ENCODE assay signal across 2 cellular contexts in the genomic region with DNA sequence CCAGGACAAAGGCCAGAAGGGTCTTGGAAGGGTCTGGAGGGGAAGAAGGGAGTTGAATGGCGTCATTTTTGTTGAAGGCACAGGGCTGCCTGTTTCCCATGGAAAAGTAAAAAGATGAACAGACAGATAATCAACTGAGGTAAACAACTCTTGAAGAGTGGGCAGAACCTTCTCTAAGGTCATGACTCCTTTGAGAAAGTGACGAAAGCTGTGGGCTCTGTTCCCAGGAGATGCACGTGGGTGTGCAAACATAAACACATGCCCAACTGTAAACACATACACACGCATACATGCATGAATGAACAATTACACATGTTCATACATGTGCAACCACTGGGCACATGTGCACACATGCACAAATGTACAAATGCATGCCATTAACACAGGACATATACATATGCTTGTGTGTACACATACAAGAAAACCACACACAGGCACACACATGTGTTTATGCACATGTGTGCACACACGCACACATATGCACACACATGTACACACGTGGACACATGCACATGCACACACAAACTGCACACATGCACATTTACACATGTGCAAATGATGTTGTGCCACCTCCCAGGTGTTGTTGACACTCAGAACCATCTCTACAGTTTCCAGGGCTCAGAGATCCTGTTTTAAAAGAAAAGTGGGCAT.
A peak's percentile ranks its signal among the peaks of the same experiment; 100 is the strongest.
TF ChIP-seq lines count a peak whose summit lies in the region.

No MANE protein-coding gene starts in this region.

TF ChIP-seq in GM12878, 131 proteins besides CTCF, POLR2A, EP300 and RAD21:
- TF ChIP-seq BHLHE40 (IDR thresholded peaks at IDR 0.05; ENCODE audit: borderline replicate concordance in 1 of 2, low read depth in 2 of 2, low read length in 1 of 2) (peak in 1 of 2 experiments; percentile 33; a peak in 1 of 4 replicates), NR2F1 (conservative IDR thresholded peaks at IDR 0.05) (peak; percentile 59; the same call in 1 of the 2 replicates), RFX5 (IDR thresholded peaks at IDR 0.05; ENCODE audit: low read depth, low read length) (no peak), MEF2B (IDR thresholded peaks at IDR 0.05; ENCODE audit: partially characterized antibody, poor library complexity, severe bottlenecking) (peak; percentile 5), HDAC6 (IDR thresholded peaks at IDR 0.05; ENCODE audit: unreplicated experiment) (no peak), RUNX3 (IDR thresholded peaks at IDR 0.05; ENCODE audit: low read length) (0 out of 2 replicates have a peak, but pooled peaks have one; percentile 7)
- TF ChIP-seq, protein P1, sequence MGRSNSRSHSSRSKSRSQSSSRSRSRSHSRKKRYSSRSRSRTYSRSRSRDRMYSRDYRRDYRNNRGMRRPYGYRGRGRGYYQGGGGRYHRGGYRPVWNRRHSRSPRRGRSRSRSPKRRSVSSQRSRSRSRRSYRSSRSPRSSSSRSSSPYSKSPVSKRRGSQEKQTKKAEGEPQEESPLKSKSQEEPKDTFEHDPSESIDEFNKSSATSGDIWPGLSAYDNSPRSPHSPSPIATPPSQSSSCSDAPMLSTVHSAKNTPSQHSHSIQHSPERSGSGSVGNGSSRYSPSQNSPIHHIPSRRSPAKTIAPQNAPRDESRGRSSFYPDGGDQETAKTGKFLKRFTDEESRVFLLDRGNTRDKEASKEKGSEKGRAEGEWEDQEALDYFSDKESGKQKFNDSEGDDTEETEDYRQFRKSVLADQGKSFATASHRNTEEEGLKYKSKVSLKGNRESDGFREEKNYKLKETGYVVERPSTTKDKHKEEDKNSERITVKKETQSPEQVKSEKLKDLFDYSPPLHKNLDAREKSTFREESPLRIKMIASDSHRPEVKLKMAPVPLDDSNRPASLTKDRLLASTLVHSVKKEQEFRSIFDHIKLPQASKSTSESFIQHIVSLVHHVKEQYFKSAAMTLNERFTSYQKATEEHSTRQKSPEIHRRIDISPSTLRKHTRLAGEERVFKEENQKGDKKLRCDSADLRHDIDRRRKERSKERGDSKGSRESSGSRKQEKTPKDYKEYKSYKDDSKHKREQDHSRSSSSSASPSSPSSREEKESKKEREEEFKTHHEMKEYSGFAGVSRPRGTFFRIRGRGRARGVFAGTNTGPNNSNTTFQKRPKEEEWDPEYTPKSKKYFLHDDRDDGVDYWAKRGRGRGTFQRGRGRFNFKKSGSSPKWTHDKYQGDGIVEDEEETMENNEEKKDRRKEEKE (IDR thresholded peaks at IDR 0.05): no peak

TF ChIP-seq in HepG2, 621 proteins besides CTCF, POLR2A, EP300 and RAD21:
- no peak for TF ChIP-seq DR1 (CRISPR knock-in tag; IDR thresholded peaks at IDR 0.05)
- TF ChIP-seq, protein P2, sequence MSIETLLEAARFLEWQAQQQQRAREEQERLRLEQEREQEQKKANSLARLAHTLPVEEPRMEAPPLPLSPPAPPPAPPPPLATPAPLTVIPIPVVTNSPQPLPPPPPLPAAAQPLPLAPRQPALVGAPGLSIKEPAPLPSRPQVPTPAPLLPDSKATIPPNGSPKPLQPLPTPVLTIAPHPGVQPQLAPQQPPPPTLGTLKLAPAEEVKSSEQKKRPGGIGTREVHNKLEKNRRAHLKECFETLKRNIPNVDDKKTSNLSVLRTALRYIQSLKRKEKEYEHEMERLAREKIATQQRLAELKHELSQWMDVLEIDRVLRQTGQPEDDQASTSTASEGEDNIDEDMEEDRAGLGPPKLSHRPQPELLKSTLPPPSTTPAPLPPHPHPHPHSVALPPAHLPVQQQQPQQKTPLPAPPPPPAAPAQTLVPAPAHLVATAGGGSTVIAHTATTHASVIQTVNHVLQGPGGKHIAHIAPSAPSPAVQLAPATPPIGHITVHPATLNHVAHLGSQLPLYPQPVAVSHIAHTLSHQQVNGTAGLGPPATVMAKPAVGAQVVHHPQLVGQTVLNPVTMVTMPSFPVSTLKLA (IDR thresholded peaks at IDR 0.05): peak; percentile 99
TF ChIP-seq in HepG2: peak in this region for 1.
